ENCODE assay signal across 1 cellular context in genomic region chr7:140924019-140924820, GRCh38.
TF ChIP-seq lines count a peak whose summit lies in the region.

No MANE protein-coding gene starts in this region.

TF ChIP-seq in HepG2, 621 proteins besides CTCF, POLR2A, EP300 and RAD21 (continued from another document and continues in another):
- TF ChIP-seq ZNF512B (CRISPR knock-in tag; IDR thresholded peaks at IDR 0.05; ENCODE audit: borderline replicate concordance): no peak
- TF ChIP-seq KDM2A (CRISPR knock-in tag; IDR thresholded peaks at IDR 0.05; ENCODE audit: borderline replicate concordance, low read depth): peak; percentile 48; the same call in 1 of the 2 replicates
- TF ChIP-seq ZNF747 (CRISPR knock-in tag; IDR thresholded peaks at IDR 0.05; ENCODE audit: borderline replicate concordance): peak; percentile 44; the same call in 1 of the 2 replicates
- peak; percentile 44 for TF ChIP-seq ARID5B (CRISPR knock-in tag; IDR thresholded peaks at IDR 0.05)
- TF ChIP-seq MAZ (IDR thresholded peaks at IDR 0.05; ENCODE audit: borderline replicate concordance, low read depth, low read length): peak; percentile 52; the same call in 1 of the 2 replicates
- TF ChIP-seq MAZ (CRISPR knock-in tag; IDR thresholded peaks at IDR 0.05; ENCODE audit: low read depth): peak; percentile 57
- no peak for TF ChIP-seq ZNF335 (CRISPR knock-in tag; IDR thresholded peaks at IDR 0.05)
- TF ChIP-seq EEA1 (CRISPR knock-in tag; IDR thresholded peaks at IDR 0.05; ENCODE audit: borderline replicate concordance): no peak
- no peak for TF ChIP-seq FOXJ3 (CRISPR knock-in tag; IDR thresholded peaks at IDR 0.05; ENCODE audit: borderline replicate concordance)
- TF ChIP-seq MED13 (CRISPR knock-in tag; IDR thresholded peaks at IDR 0.05): no peak
- no peak for TF ChIP-seq ZFP41 (CRISPR knock-in tag; IDR thresholded peaks at IDR 0.05; ENCODE audit: borderline replicate concordance)
- TF ChIP-seq KLF6 (CRISPR knock-in tag; IDR thresholded peaks at IDR 0.05): 0 out of 2 replicates have a peak, but pooled peaks have one; percentile 44
- TF ChIP-seq ZFP37 (CRISPR knock-in tag; IDR thresholded peaks at IDR 0.05; ENCODE audit: borderline replicate concordance): no peak
- TF ChIP-seq NFE2L2 (IDR thresholded peaks at IDR 0.05; ENCODE audit: low read length): no peak
- no peak for TF ChIP-seq E2F5 (CRISPR knock-in tag; conservative IDR thresholded peaks at IDR 0.05)
- TF ChIP-seq ZNF589 (CRISPR knock-in tag; conservative IDR thresholded peaks at IDR 0.05): no peak
- TF ChIP-seq BORCS8-MEF2B (CRISPR knock-in tag; IDR thresholded peaks at IDR 0.05): peak; percentile 39; the same call in 1 of the 2 replicates
- TF ChIP-seq MTF2 (CRISPR knock-in tag; IDR thresholded peaks at IDR 0.05; ENCODE audit: borderline replicate concordance): no peak
- TF ChIP-seq ZFYVE20 (CRISPR knock-in tag; IDR thresholded peaks at IDR 0.05; ENCODE audit: borderline replicate concordance, low read depth): no peak
- TF ChIP-seq ZNF609 (CRISPR knock-in tag; IDR thresholded peaks at IDR 0.05; ENCODE audit: borderline replicate concordance): no peak
- no peak for TF ChIP-seq KDM3A (CRISPR knock-in tag; IDR thresholded peaks at IDR 0.05; ENCODE audit: low read depth)
- TF ChIP-seq TBP (CRISPR knock-in tag; IDR thresholded peaks at IDR 0.05): no peak
- TF ChIP-seq FOXO4 (CRISPR knock-in tag; conservative IDR thresholded peaks at IDR 0.05): no peak
- TF ChIP-seq ZNF513 (CRISPR knock-in tag; conservative IDR thresholded peaks at IDR 0.05): no peak
- TF ChIP-seq RBAK (CRISPR knock-in tag; IDR thresholded peaks at IDR 0.05): no peak
- no peak for TF ChIP-seq ZNF672 (CRISPR knock-in tag; IDR thresholded peaks at IDR 0.05)
- TF ChIP-seq ZNF558 (CRISPR knock-in tag; IDR thresholded peaks at IDR 0.05; ENCODE audit: borderline replicate concordance): peak; percentile 48; the same call in 1 of the 2 replicates
- TF ChIP-seq RXRB (CRISPR knock-in tag; IDR thresholded peaks at IDR 0.05; ENCODE audit: borderline replicate concordance): peak; percentile 42; the same call in 1 of the 2 replicates
- TF ChIP-seq MYPOP (CRISPR knock-in tag; IDR thresholded peaks at IDR 0.05): no peak
- TF ChIP-seq CHCHD3 (CRISPR knock-in tag; IDR thresholded peaks at IDR 0.05): 0 out of 2 replicates have a peak, but pooled peaks have one; percentile 43
- no peak for TF ChIP-seq FUBP1 (CRISPR knock-in tag; IDR thresholded peaks at IDR 0.05; ENCODE audit: borderline replicate concordance)
- no peak for TF ChIP-seq HNF4A (CRISPR knock-in tag; IDR thresholded peaks at IDR 0.05)
- no peak for TF ChIP-seq ZNF431 (CRISPR knock-in tag; IDR thresholded peaks at IDR 0.05; ENCODE audit: borderline replicate concordance, low read depth)
- no peak for TF ChIP-seq ZNF160 (CRISPR knock-in tag; IDR thresholded peaks at IDR 0.05)
- TF ChIP-seq ZUFSP (CRISPR knock-in tag; IDR thresholded peaks at IDR 0.05; ENCODE audit: borderline replicate concordance): no peak
- peak; percentile 28; the same call in 1 of the 2 replicates for TF ChIP-seq THAP11 (CRISPR knock-in tag; IDR thresholded peaks at IDR 0.05)
- no peak for TF ChIP-seq NONO (IDR thresholded peaks at IDR 0.05)
- 0 out of 2 replicates have a peak, but pooled peaks have one; percentile 22 for TF ChIP-seq NONO (CRISPR knock-in tag; conservative IDR thresholded peaks at IDR 0.05)
- TF ChIP-seq ZFP36L1 (CRISPR knock-in tag; IDR thresholded peaks at IDR 0.05): no peak
- peak; percentile 40 for TF ChIP-seq XRCC5 (optimal IDR thresholded peaks at IDR 0.05; ENCODE audit: low read length)
- TF ChIP-seq RAD51 (IDR thresholded peaks at IDR 0.05; ENCODE audit: borderline replicate concordance): no peak
- no peak for TF ChIP-seq ZNF564 (CRISPR knock-in tag; IDR thresholded peaks at IDR 0.05)
- TF ChIP-seq CENPX (CRISPR knock-in tag; IDR thresholded peaks at IDR 0.05): no peak
- TF ChIP-seq IKZF1 (IDR thresholded peaks at IDR 0.05): no peak
